Comparison of ENCODE assay signal across 5 cellular contexts in the genomic region with DNA sequence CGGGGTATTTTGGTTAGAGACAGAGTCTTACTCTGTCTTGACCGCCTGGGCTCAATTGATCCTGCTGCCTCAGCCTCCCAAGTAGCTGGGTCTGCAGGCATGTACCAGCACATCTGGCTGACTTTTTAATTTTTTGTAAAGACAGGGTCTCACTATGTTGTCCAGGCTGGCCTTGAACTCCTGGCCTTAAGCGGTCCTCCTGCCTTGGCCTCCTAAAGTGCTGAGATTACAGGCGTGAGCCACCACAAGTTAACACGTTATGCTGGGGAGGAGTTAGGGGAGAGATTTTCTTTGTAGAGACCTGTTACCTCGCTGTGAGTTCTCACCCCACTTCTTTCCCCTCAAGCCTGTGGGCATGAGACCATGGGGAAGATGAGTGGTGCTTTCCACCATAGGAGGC.
ATAC-seq and TF ChIP-seq lines count a peak whose summit lies in the region.
"Had no signal": no experiment of that assay in that cellular context is flagged by ENCODE, and none has a peak within 500 bp of the region (broad histone marks: within the 10 kb centered on the region; RNA-seq: fewer than 3 reads in every experiment).

No MANE protein-coding gene starts in this region.

- H3K27ac Mint-ChIP-seq in activated naive CD8-positive, alpha-beta T cell: peak overlapping the region; percentile 46
- H3K27ac Mint-ChIP-seq: HFFc6, nephron had no signal

- no peaks in the 10 kb centered on the region for H3K27me3 Mint-ChIP-seq in activated naive CD8-positive, alpha-beta T cell

- H3K36me3 Mint-ChIP-seq in activated naive CD8-positive, alpha-beta T cell: no peaks in the 10 kb centered on the region

- no peaks in the 10 kb centered on the region for H3K9me3 Mint-ChIP-seq in activated naive CD8-positive, alpha-beta T cell (ENCODE audit: low read depth)
- H3K9me3 Mint-ChIP-seq: HFFc6, nephron had no signal

- no peak for ATAC-seq in GM18505 (IDR thresholded peaks at IDR 0.05; ENCODE audit: unreplicated experiment)
- ATAC-seq: left colon had no signal

- H3K4me3 Mint-ChIP-seq in activated naive CD8-positive, alpha-beta T cell: no peak overlapping the region
- H3K4me3 Mint-ChIP-seq: HFFc6, nephron had no signal

- peaks cover 28% of the 10 kb centered on the region for H3K4me1 Mint-ChIP-seq in activated naive CD8-positive, alpha-beta T cell (ENCODE audit: low read depth)

- TF ChIP-seq POLR2A in GM18505 (IDR thresholded peaks at IDR 0.05; ENCODE audit: borderline replicate concordance, extremely low read depth, insufficient read depth, insufficient read length): no peak
